ENCODE assay signal across 8 cellular contexts in the genomic region with DNA sequence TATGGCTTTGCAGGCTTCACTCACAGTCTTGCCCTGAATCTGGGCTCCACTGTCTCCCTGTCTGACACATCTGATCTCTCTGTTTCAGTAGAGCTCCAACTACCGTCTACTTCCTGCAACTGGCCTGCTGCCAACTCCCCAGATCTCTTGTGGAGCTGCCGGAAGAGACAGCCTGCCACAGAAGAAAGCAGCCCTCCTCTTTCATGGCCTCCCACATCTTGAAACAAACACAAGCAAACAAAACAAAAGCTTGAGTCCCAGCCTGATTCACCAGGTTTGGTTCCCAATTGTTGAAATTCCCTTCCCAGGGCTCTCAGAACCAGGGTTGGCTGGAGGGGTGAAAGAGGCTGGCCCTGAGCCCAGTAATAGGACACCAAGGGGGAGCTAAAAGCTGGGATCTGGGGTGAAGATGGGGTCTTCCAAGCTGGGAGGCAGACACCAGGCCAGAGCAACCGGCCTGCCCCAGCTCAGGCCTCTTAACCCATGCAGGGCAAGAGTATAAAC. TPM values are rescaled to one million over a fixed set of nuclear protein-coding genes. Genes with fewer than 3 reads are reported as not detected.
DNase-seq lines count a peak whose midpoint lies in the region; ATAC-seq and TF ChIP-seq lines count a peak whose summit lies in the region.

No MANE protein-coding gene starts in this region.

- H4K20me1 ChIP-seq in GM23338 (replicated peaks; ENCODE audit: insufficient read depth) = no peaks in the 10 kb centered on the region

- peak overlapping the region; percentile 94 for H4K8ac ChIP-seq in mesenchymal stem cell (ENCODE audit: low read length)

- H2AK5ac ChIP-seq in mesenchymal stem cell (ENCODE audit: low read length, severe bottlenecking) = peak overlapping the region; percentile 34

- no peak overlapping the region; the same call in 2 of the 3 replicates for H3K4me3 Mint-ChIP-seq in GM23338

- H3K23ac ChIP-seq in mesenchymal stem cell (ENCODE audit: low read length in 2 of 2) = no peak overlapping the region

- H3K27me3 ChIP-seq in GM23338 (ENCODE audit: insufficient read depth) = no peaks in the 10 kb centered on the region
- H3K27me3 ChIP-seq in mesenchymal stem cell (ENCODE audit: control insufficient read depth in 1 of 2, insufficient read depth in 1 of 2, low read length in 2 of 2) = no peaks in the 10 kb centered on the region

- peak overlapping the region; percentile 25; the same call in 1 of the 2 replicates for H3K27ac Mint-ChIP-seq in GM23338

- H3K9me3 ChIP-seq in mesenchymal stem cell (ENCODE audit: control insufficient read depth, low read length) = no peaks in the 10 kb centered on the region

- 6% methylated on average over 3 of the region's 3 CpGs for WGBS in mesenchymal stem cell

- H3K9me2 ChIP-seq in GM23338 (ENCODE audit: insufficient read depth) = 0 out of 2 replicates have a peak, but pooled peaks cover 4% of the 10 kb centered on the region

- no peak overlapping the region for H3K14ac ChIP-seq in mesenchymal stem cell (ENCODE audit: low read length in 2 of 2)

- no peak overlapping the region for H3K4me3 ChIP-seq in GM23338
- peak overlapping the region in 1 of 2 experiments; percentile 35 for H3K4me3 ChIP-seq in mesenchymal stem cell (ENCODE audit: insufficient read depth in 1 of 2, low read depth in 1 of 2, low read length in 2 of 2)

- H3K27ac ChIP-seq in GM23338 (ENCODE audit: low read depth) (no peak overlapping the region), mesenchymal stem cell (ENCODE audit: low read length, poor library complexity, severe bottlenecking) (peak overlapping the region; percentile 64)

- no peaks in the 10 kb centered on the region; the same call in 2 of the 3 replicates for H3K36me3 Mint-ChIP-seq in GM23338 (ENCODE audit: low read depth)

- H2AFZ ChIP-seq in GM23338 = peak overlapping the region; percentile 89
- peak overlapping the region; percentile 36 for H2AFZ ChIP-seq in mesenchymal stem cell (ENCODE audit: low read depth, low read length)

- H3K4me1 ChIP-seq in GM23338 (ENCODE audit: insufficient read depth) = peaks cover 17% of the 10 kb centered on the region
- H3K4me1 ChIP-seq in mesenchymal stem cell (ENCODE audit: control insufficient read depth, insufficient read depth, low read depth, low read length) = peaks cover 10% of the 10 kb centered on the region

- H4K91ac ChIP-seq in mesenchymal stem cell (ENCODE audit: low read length) = peak overlapping the region; percentile 67

- H3K27me3 Mint-ChIP-seq in GM23338 (ENCODE audit: insufficient read depth, low read depth, poor library complexity) = peaks cover 29% of the 10 kb centered on the region

- H3K18ac ChIP-seq in mesenchymal stem cell (ENCODE audit: low read depth in 1 of 2, low read length in 2 of 2) = peak overlapping the region; percentile 68 to 88

- ATAC-seq in GM23338 (peak; percentile 79), GM18520 (IDR thresholded peaks at IDR 0.05; ENCODE audit: unreplicated experiment) (no peak), HG02852 (IDR thresholded peaks at IDR 0.05; ENCODE audit: unreplicated experiment) (no peak)

- peaks cover 3% of the 10 kb centered on the region; the same call in 1 of the 2 replicates for H3K36me3 ChIP-seq in GM23338 (ENCODE audit: insufficient read depth)
- no peaks in the 10 kb centered on the region for H3K36me3 ChIP-seq in mesenchymal stem cell (ENCODE audit: control insufficient read depth in 1 of 2, insufficient read depth in 2 of 2, low read depth in 1 of 2, low read length in 2 of 2)

- DNase-seq in GM23338 (ENCODE audit: low spot score) (peak; percentile 56), NCI-H510A (lab: John Stamatoyannopoulos, UW) (peak; percentile 63), dermis microvascular lymphatic vessel endothelial cell (ENCODE audit: low read depth in 2 of 2) (peak; percentile 50 to 85), mesenchymal stem cell (peak; percentile 84)
- DNase-seq in activated CD4-positive, alpha-beta T cell treated with anti-CD3 and anti-CD28 coated beads, Interleukin-2, amount 50 U/mL, for 48 hours = peak; percentile 69 to 77
- peak; percentile 39 to 44 (median 40) for DNase-seq in stimulated activated CD4-positive, alpha-beta T cell treated with anti-CD3 and anti-CD28 coated beads, TNF-alpha, amount 100 ng/mL, for 4 hours (ENCODE audit: low read depth in 3 of 3)

- peak overlapping the region; percentile 31 to 90 for H2BK12ac ChIP-seq in mesenchymal stem cell (ENCODE audit: low read length in 2 of 2)

- H3K79me1 ChIP-seq in mesenchymal stem cell (replicated peaks; ENCODE audit: low read length, poor library complexity, severe bottlenecking) = no peaks in the 10 kb centered on the region

- 0 out of 2 replicates have a peak, but pooled peaks cover 2% of the 10 kb centered on the region for H3F3A ChIP-seq in GM23338 (replicated peaks; ENCODE audit: low read depth)

- H2BK120ac ChIP-seq in mesenchymal stem cell (ENCODE audit: low read depth, low read length) = peak overlapping the region; percentile 22

- peak overlapping the region; percentile 66 for H3K9ac ChIP-seq in mesenchymal stem cell (ENCODE audit: low read length)

- peaks cover 35% of the 10 kb centered on the region for H3K4me1 Mint-ChIP-seq in GM23338

- no peaks in the 10 kb centered on the region; the same call in 2 of the 3 replicates for H3K9me3 Mint-ChIP-seq in GM23338

- TF ChIP-seq CTCF in GM23338 (conservative IDR thresholded peaks at IDR 0.05; ENCODE audit: low read depth in 2 of 2) = 0 out of 4 replicates have a peak, but pooled peaks of 1 of the 2 experiments have one; percentile 0

- H3K4ac ChIP-seq in mesenchymal stem cell (ENCODE audit: low read depth in 1 of 2, low read length in 2 of 2) = peak overlapping the region; percentile 56 to 86

- no peaks in the 10 kb centered on the region for H3K79me2 ChIP-seq in GM23338 (replicated peaks; ENCODE audit: insufficient read depth)

- H3K4me2 ChIP-seq in GM23338 = peak overlapping the region; percentile 12; the same call in 1 of the 2 replicates
- H3K4me2 ChIP-seq in mesenchymal stem cell (ENCODE audit: low read length, poor library complexity, severe bottlenecking) = no peak overlapping the region

- H2BK5ac ChIP-seq in mesenchymal stem cell (ENCODE audit: low read depth, low read length, poor library complexity, severe bottlenecking) = peak overlapping the region; percentile 25

- H2BK15ac ChIP-seq in mesenchymal stem cell (ENCODE audit: low read depth, poor library complexity, severe bottlenecking) = peak overlapping the region; percentile 34

TF ChIP-seq in GM23338, 12 proteins besides CTCF, POLR2A, EP300 and RAD21 (continues in another document):
- TF ChIP-seq ZNF331 (CRISPR knock-in tag; IDR thresholded peaks at IDR 0.05; ENCODE audit: low read depth) (no peak), EZH2 (IDR thresholded peaks at IDR 0.05; ENCODE audit: low read depth, unreplicated experiment) (no peak), STAT1 (IDR thresholded peaks at IDR 0.05; ENCODE audit: unreplicated experiment) (no peak), CREB1 (CRISPR knock-in tag; IDR thresholded peaks at IDR 0.05; ENCODE audit: low read depth) (no peak), JUNB (IDR thresholded peaks at IDR 0.05; ENCODE audit: unreplicated experiment) (no peak), EZH2phosphoT487 (IDR thresholded peaks at IDR 0.05; ENCODE audit: unreplicated experiment) (no peak), POLR2AphosphoS5 (IDR thresholded peaks at IDR 0.05; ENCODE audit: low read depth) (no peak), NANOG (IDR thresholded peaks at IDR 0.05; ENCODE audit: borderline replicate concordance) (no peak)
- TF ChIP-seq, protein P1, sequence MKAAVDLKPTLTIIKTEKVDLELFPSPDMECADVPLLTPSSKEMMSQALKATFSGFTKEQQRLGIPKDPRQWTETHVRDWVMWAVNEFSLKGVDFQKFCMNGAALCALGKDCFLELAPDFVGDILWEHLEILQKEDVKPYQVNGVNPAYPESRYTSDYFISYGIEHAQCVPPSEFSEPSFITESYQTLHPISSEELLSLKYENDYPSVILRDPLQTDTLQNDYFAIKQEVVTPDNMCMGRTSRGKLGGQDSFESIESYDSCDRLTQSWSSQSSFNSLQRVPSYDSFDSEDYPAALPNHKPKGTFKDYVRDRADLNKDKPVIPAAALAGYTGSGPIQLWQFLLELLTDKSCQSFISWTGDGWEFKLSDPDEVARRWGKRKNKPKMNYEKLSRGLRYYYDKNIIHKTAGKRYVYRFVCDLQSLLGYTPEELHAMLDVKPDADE (IDR thresholded peaks at IDR 0.05) = no peak
- TF ChIP-seq, protein P2, sequence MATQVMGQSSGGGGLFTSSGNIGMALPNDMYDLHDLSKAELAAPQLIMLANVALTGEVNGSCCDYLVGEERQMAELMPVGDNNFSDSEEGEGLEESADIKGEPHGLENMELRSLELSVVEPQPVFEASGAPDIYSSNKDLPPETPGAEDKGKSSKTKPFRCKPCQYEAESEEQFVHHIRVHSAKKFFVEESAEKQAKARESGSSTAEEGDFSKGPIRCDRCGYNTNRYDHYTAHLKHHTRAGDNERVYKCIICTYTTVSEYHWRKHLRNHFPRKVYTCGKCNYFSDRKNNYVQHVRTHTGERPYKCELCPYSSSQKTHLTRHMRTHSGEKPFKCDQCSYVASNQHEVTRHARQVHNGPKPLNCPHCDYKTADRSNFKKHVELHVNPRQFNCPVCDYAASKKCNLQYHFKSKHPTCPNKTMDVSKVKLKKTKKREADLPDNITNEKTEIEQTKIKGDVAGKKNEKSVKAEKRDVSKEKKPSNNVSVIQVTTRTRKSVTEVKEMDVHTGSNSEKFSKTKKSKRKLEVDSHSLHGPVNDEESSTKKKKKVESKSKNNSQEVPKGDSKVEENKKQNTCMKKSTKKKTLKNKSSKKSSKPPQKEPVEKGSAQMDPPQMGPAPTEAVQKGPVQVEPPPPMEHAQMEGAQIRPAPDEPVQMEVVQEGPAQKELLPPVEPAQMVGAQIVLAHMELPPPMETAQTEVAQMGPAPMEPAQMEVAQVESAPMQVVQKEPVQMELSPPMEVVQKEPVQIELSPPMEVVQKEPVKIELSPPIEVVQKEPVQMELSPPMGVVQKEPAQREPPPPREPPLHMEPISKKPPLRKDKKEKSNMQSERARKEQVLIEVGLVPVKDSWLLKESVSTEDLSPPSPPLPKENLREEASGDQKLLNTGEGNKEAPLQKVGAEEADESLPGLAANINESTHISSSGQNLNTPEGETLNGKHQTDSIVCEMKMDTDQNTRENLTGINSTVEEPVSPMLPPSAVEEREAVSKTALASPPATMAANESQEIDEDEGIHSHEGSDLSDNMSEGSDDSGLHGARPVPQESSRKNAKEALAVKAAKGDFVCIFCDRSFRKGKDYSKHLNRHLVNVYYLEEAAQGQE (IDR thresholded peaks at IDR 0.05; ENCODE audit: unreplicated experiment) = no peak

RNA-seq across cellular contexts. Expression of a gene that starts 55.3 kb away (rescaled TPM):
- 2.9 and 5.2 TPM in 2 replicates for total RNA-seq in GM23338 (2014; rRNA removed; shearing (Covaris generic))
- 2.7 and 2.9 TPM in 2 replicates for polyA plus RNA-seq in GM23338 (2016; fragmentation: Nextera tagmentation; extraction: Ambion mirVana)
- total RNA-seq in dermis microvascular lymphatic vessel endothelial cell = 0.13 and 0.38 TPM in 2 replicates
- 4.9 TPM for polyA plus RNA-seq in mesenchymal stem cell (2013, experiment 1 of 2)
- polyA plus RNA-seq in mesenchymal stem cell (2013, experiment 2 of 2) = 4.9 TPM
